2 cellular contexts compared by ENCODE assay signal in the genomic region with DNA sequence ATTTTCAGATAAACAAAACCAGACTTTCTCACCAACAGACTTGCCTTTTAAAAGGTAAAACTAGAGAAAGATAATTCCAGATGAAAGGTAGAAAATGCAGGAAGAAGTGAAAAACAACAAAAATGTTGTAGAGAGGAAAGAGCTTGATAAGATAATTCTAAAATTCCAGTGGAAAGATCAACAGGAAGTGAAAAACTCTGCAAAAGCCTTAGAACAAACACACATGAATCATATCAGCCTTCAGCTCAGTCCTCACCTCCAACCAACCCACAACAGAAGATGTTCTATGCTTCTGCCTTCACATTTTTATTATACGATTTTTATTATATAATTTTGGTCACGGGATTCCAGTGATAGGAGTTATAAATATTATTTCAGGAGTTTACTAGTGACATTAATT.
TF ChIP-seq lines count a peak whose summit lies in the region.

No MANE protein-coding gene starts in this region.

TF ChIP-seq in A549, 52 proteins besides CTCF, POLR2A, EP300 and RAD21 (continued from another document):
- TF ChIP-seq, protein P1, sequence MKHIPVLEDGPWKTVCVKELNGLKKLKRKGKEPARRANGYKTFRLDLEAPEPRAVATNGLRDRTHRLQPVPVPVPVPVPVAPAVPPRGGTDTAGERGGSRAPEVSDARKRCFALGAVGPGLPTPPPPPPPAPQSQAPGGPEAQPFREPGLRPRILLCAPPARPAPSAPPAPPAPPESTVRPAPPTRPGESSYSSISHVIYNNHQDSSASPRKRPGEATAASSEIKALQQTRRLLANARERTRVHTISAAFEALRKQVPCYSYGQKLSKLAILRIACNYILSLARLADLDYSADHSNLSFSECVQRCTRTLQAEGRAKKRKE (CRISPR knock-in tag; IDR thresholded peaks at IDR 0.05; ENCODE audit: low read depth): no peak
- no peak for TF ChIP-seq FOSL2 (IDR thresholded peaks at IDR 0.05)
- TF ChIP-seq FOSL2 (CRISPR knock-in tag; IDR thresholded peaks at IDR 0.05): peak; percentile 13; the same call in 1 of the 2 replicates
- TF ChIP-seq, protein P2, sequence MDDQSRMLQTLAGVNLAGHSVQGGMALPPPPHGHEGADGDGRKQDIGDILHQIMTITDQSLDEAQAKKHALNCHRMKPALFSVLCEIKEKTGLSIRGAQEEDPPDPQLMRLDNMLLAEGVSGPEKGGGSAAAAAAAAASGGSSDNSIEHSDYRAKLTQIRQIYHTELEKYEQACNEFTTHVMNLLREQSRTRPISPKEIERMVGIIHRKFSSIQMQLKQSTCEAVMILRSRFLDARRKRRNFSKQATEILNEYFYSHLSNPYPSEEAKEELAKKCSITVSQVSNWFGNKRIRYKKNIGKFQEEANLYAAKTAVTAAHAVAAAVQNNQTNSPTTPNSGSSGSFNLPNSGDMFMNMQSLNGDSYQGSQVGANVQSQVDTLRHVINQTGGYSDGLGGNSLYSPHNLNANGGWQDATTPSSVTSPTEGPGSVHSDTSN (IDR thresholded peaks at IDR 0.05): no peak
TF ChIP-seq in A549: peak in this region for 1.

TF ChIP-seq in HEK293T, 16 proteins besides CTCF, POLR2A, EP300 and RAD21 (continued from another document):
- TF ChIP-seq, protein P3, sequence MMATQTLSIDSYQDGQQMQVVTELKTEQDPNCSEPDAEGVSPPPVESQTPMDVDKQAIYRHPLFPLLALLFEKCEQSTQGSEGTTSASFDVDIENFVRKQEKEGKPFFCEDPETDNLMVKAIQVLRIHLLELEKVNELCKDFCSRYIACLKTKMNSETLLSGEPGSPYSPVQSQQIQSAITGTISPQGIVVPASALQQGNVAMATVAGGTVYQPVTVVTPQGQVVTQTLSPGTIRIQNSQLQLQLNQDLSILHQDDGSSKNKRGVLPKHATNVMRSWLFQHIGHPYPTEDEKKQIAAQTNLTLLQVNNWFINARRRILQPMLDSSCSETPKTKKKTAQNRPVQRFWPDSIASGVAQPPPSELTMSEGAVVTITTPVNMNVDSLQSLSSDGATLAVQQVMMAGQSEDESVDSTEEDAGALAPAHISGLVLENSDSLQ (IDR thresholded peaks at IDR 0.05): no peak
- TF ChIP-seq ELF4 (IDR thresholded peaks at IDR 0.05) (no peak), TARDBP (IDR thresholded peaks at IDR 0.05) (no peak), ARNT (IDR thresholded peaks at IDR 0.05) (no peak), FOXA1 (IDR thresholded peaks at IDR 0.05) (no peak)
TF ChIP-seq in HEK293T: peak in this region for 0.
